ENCODE assay signal across 8 cellular contexts in genomic region chr1:23343246-23344110, GRCh38. TPM values are rescaled to one million over a fixed set of nuclear protein-coding genes. Genes with fewer than 3 reads are reported as not detected.
DNase-seq lines count a peak whose midpoint lies in the region; ATAC-seq and TF ChIP-seq lines count a peak whose summit lies in the region.

No MANE protein-coding gene starts in this region.

- peak overlapping the region; percentile 68 for H3K27ac Mint-ChIP-seq in type B pancreatic cell

- H3K27me3 Mint-ChIP-seq in type B pancreatic cell = no peaks in the 10 kb centered on the region

- no peaks in the 10 kb centered on the region for H3K9me3 ChIP-seq in OCI-LY7 (ENCODE audit: low read length)

- H2AFZ ChIP-seq in OCI-LY7 (ENCODE audit: low read length) = no peak overlapping the region

- BruUV-seq in OCI-LY7 (replicated peaks; lab: Mats Ljungman, UMichigan) = no TSS peak

- H3K4me3 Mint-ChIP-seq in type B pancreatic cell = peak overlapping the region; percentile 87

- peaks cover 14% of the 10 kb centered on the region for H3K36me3 Mint-ChIP-seq in type B pancreatic cell

- peak overlapping the region; percentile 71 for H3K27ac ChIP-seq in OCI-LY7 (ENCODE audit: low read depth, low read length, poor library complexity, severe bottlenecking)

- no peak for TF ChIP-seq CTCF in OCI-LY7 (conservative IDR thresholded peaks at IDR 0.05; ENCODE audit: low read length)
- TF ChIP-seq CTCF in omental fat pad (IDR thresholded peaks at IDR 0.05) = no peak
- no peak for TF ChIP-seq CTCF in type B pancreatic cell (conservative IDR thresholded peaks at IDR 0.05)

- H3K9me3 Mint-ChIP-seq in type B pancreatic cell = no peaks in the 10 kb centered on the region

- intact Hi-C loops in OCI-LY7 (cut with micrococcal nuclease; ENCODE audit: unreplicated experiment) = loop anchor here (1.0 to 5.0 kb wide), 5 partner anchors 25 to 614 kb away; partner anchors contain the start of genes ASAP3, PNRC2 and RPL11

- H3K4me1 Mint-ChIP-seq in type B pancreatic cell (ENCODE audit: unreplicated experiment) = peaks cover 46% of the 10 kb centered on the region

- H3K4me3 ChIP-seq in OCI-LY7 (ENCODE audit: low read depth, low read length, poor library complexity, severe bottlenecking) = peak overlapping the region; percentile 94

- POLR2A ChIA-PET in OCI-LY7 (lab: Charles Lee) = interaction anchor here (0.6 to 2.0 kb wide), 9 partner anchors 12 to 402 kb away, joined by 3 to 13 read pairs (median 4); partner anchors contain the start of gene ZNF436

- H3K9me2 ChIP-seq in OCI-LY7 (ENCODE audit: insufficient read depth, low read length) = no peaks in the 10 kb centered on the region

- peaks cover 41% of the 10 kb centered on the region for H3K4me1 ChIP-seq in OCI-LY7 (ENCODE audit: insufficient read depth, low read length, poor library complexity, severe bottlenecking)

- peaks cover 49% of the 10 kb centered on the region for H4K20me1 ChIP-seq in OCI-LY7 (ENCODE audit: insufficient read depth, low read length)

- H3K36me3 ChIP-seq in OCI-LY7 (ENCODE audit: insufficient read depth, low read length) = peaks cover 54% of the 10 kb centered on the region

- peak overlapping the region; percentile 94 for H3K4me2 ChIP-seq in OCI-LY7 (ENCODE audit: low read length)

- CTCF ChIA-PET in OCI-LY7 (lab: Charles Lee; ENCODE audit: unreplicated experiment) = no interaction called here

- ATAC-seq in HG02763 (IDR thresholded peaks at IDR 0.05; ENCODE audit: unreplicated experiment) (peak; percentile 19), omental fat pad (ENCODE audit: low FRiP score) (peak; percentile 34)

- DNase-seq in NCI-H2196 (lab: John Stamatoyannopoulos, UW; ENCODE audit: unreplicated experiment) = peak; percentile 65
- DNase-seq in NCI-H2196 treated with DMSO at 0.1 percent for 48 hours (lab: John Stamatoyannopoulos, UW; ENCODE audit: unreplicated experiment) = no peak
- DNase-seq in OCI-LY7 (ENCODE audit: low spot score) = peak; percentile 63
- DNase-seq in activated T-helper 9 cell treated with anti-CD3 and anti-CD28 coated beads, Interleukin-2, amount 50 U/mL, for 16 hours (ENCODE audit: low read depth) = peak; percentile 43
- peak; percentile 46 for DNase-seq in foreskin melanocyte
- no peak for DNase-seq in omental fat pad (ENCODE audit: low spot score)
- no peak for DNase-seq in type B pancreatic cell (ENCODE audit: extremely low spot score, unreplicated experiment)

- H3K79me2 ChIP-seq in OCI-LY7 (ENCODE audit: insufficient read depth, low read depth, low read length) = peaks cover 56% of the 10 kb centered on the region

RNA-seq across cellular contexts. Expression of gene HNRNPR, which starts 0.6 kb away (rescaled TPM):
- 193 and 260 TPM in 2 replicates for total RNA-seq in OCI-LY7 (2014; rRNA removed; shearing (Covaris generic))
- 282 and 298 TPM in 2 replicates for total RNA-seq in OCI-LY7 (2022)
- 100 to 1,000 TPM in 1 of 4 donors, 10 to 100 TPM in 3; 70.7 to 101 (median 78.8) TPM for total RNA-seq in omental fat pad
- 142 and 210 TPM in 2 replicates for total RNA-seq in type B pancreatic cell (ENCODE audit: low replicate concordance)

RNA-seq across cellular contexts. Expression of gene ZNF436, which starts 26.2 kb away (rescaled TPM):
- total RNA-seq in OCI-LY7 (2014; rRNA removed; shearing (Covaris generic)) = 4.7 and 5.0 TPM in 2 replicates
- 6.4 and 7.6 TPM in 2 replicates for total RNA-seq in OCI-LY7 (2022)
- total RNA-seq in omental fat pad = 10 to 100 TPM; 16.7 to 24.0 (median 18.4) TPM
- total RNA-seq in type B pancreatic cell (ENCODE audit: low replicate concordance) = 15.5 and 24.8 TPM in 2 replicates

Comparison
In these comparisons a context has a peak if more than half of its experiments do, and no peak if none do; other contexts are left out.
1. DNase-seq: peak in NCI-H2196 (single experiment), OCI-LY7 (single experiment), activated T-helper 9 cell treated with anti-CD3 and anti-CD28 coated beads, Interleukin-2, amount 50 U/mL, for 16 hours (single experiment) and foreskin melanocyte (single experiment); none in NCI-H2196 treated with DMSO at 0.1 percent for 48 hours (single experiment), omental fat pad (single experiment) and type B pancreatic cell (single experiment).